In the genomic region with DNA sequence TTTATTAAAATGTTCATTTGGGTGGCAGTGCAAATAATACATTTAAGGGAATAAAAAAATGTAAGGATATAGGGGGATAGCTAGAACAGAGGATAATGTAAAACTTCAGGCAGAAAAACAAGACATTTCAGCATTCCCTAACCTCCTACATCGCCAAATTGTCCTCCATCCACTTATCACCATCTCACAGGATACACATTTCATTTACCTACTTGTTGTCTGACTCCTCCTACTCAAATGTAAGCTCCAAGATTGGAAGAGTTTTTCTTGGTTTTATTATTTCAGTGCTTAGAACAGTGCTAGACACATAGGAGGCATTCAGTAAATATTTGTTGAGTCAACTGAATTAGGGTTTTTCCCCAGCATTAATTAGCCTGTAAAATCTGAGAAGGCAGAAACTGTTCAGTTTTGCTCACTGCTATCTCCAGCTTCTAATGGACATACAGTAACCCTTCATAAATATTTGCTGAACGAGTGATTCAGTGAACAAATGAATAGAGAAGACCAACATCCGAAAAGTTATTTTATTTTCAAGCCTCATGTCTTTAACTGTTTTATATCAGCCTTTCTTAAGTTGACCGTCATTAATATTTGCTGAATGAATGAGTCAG, we compare ENCODE assay signal across 8 cellular contexts. TPM values are rescaled to one million over a fixed set of nuclear protein-coding genes. Genes with fewer than 3 reads are reported as not detected.
DNase-seq lines count a peak whose midpoint lies in the region; ATAC-seq and TF ChIP-seq lines count a peak whose summit lies in the region.

No MANE protein-coding gene starts in this region.

- H3K79me2 ChIP-seq in DND-41 (ENCODE audit: insufficient read depth, low read length) = peaks cover 48% of the 10 kb centered on the region

- no peak for TF ChIP-seq CTCF in DND-41 (IDR thresholded peaks at IDR 0.05; ENCODE audit: borderline replicate concordance, extremely low read depth, low read length, poor library complexity, severe bottlenecking)
- no peak for TF ChIP-seq CTCF in cardiac fibroblast (IDR thresholded peaks at IDR 0.05; ENCODE audit: low read depth, low read length)

- no peak overlapping the region for H3K4me3 Mint-ChIP-seq in activated CD8-positive, alpha-beta memory T cell treated with anti-CD3 and anti-CD28 coated beads, Interleukin-2, amount 10 ng/mL, durations not matched to agents 7 days and 5 days

- H3K27me3 Mint-ChIP-seq in activated CD8-positive, alpha-beta memory T cell treated with anti-CD3 and anti-CD28 coated beads, Interleukin-2, amount 10 ng/mL, durations not matched to agents 7 days and 5 days = no peaks in the 10 kb centered on the region

- H2AFZ ChIP-seq in DND-41 (ENCODE audit: low read depth, low read length) = peak overlapping the region; percentile 75

- H3K9me3 Mint-ChIP-seq in activated CD8-positive, alpha-beta memory T cell treated with anti-CD3 and anti-CD28 coated beads, Interleukin-2, amount 10 ng/mL, durations not matched to agents 7 days and 5 days (ENCODE audit: low read depth) = no peaks in the 10 kb centered on the region

- H3K27ac ChIP-seq in DND-41 (ENCODE audit: low read length) = peak overlapping the region; percentile 68
- peak overlapping the region; percentile 78 for H3K27ac ChIP-seq in KOPT-K1 (ENCODE audit: low read depth, low read length, poor library complexity, severe bottlenecking)
- H3K27ac ChIP-seq in muscle layer of colon (ENCODE audit: low read depth, low read length) = peak overlapping the region; percentile 89

- H4K20me1 ChIP-seq in DND-41 (ENCODE audit: insufficient read depth, low read length) = no peaks in the 10 kb centered on the region

- ATAC-seq in DND-41 (ENCODE audit: insufficient read depth, low read depth) = no peak
- ATAC-seq in GM21825 (IDR thresholded peaks at IDR 0.05; ENCODE audit: unreplicated experiment) = no peak
- ATAC-seq in activated CD8-positive, alpha-beta memory T cell treated with anti-CD3 and anti-CD28 coated beads, Interleukin-2, amount 10 ng/mL, durations not matched to agents 7 days and 5 days = no peak

- H3K4me1 ChIP-seq in DND-41 (ENCODE audit: insufficient read depth, low read length) = peaks cover 42% of the 10 kb centered on the region
- peaks cover 24% of the 10 kb centered on the region for H3K4me1 ChIP-seq in muscle layer of colon (ENCODE audit: insufficient read depth, low read length)

- no peak overlapping the region for H3K27ac Mint-ChIP-seq in activated CD8-positive, alpha-beta memory T cell treated with anti-CD3 and anti-CD28 coated beads, Interleukin-2, amount 10 ng/mL, durations not matched to agents 7 days and 5 days

- H3K4me3 ChIP-seq in DND-41 (ENCODE audit: low read depth in 1 of 2, low read length in 2 of 2) (peak overlapping the region; percentile 51 to 71), cardiac fibroblast (replicated peaks in 1 of 2; ENCODE audit: low read depth in 2 of 2, low read length in 2 of 2) (peak overlapping the region; percentile 61 to 72), muscle layer of colon (ENCODE audit: low read depth in 1 of 2, low read length in 2 of 2) (peak overlapping the region; percentile 79 to 90)

- peaks cover 5% of the 10 kb centered on the region for H3K36me3 Mint-ChIP-seq in activated CD8-positive, alpha-beta memory T cell treated with anti-CD3 and anti-CD28 coated beads, Interleukin-2, amount 10 ng/mL, durations not matched to agents 7 days and 5 days

- H3K9ac ChIP-seq in DND-41 (ENCODE audit: low read depth, low read length) = peak overlapping the region; percentile 65
- H3K9ac ChIP-seq in muscle layer of colon (ENCODE audit: low read length) = peak overlapping the region; percentile 84

- H3K27me3 ChIP-seq in DND-41 (ENCODE audit: insufficient read depth, low read length, poor library complexity) (no peaks in the 10 kb centered on the region), muscle layer of colon (ENCODE audit: control insufficient read depth in 1 of 2, insufficient read depth in 2 of 2, low read length in 2 of 2) (no peaks in the 10 kb centered on the region)

- peaks cover 11% of the 10 kb centered on the region for H3K4me1 Mint-ChIP-seq in activated CD8-positive, alpha-beta memory T cell treated with anti-CD3 and anti-CD28 coated beads, Interleukin-2, amount 10 ng/mL, durations not matched to agents 7 days and 5 days

- CTCF ChIA-PET in activated CD8-positive, alpha-beta memory T cell treated with anti-CD3 and anti-CD28 coated beads, Interleukin-2, amount 10 ng/mL, durations not matched to agents 7 days and 5 days (lab: Charles Lee) = interaction anchor here (1.0 to 1.9 kb wide), 13 partner anchors 18 to 175 kb away, joined by 3 to 10 read pairs (median 4); partner anchors contain the start of gene SCN1A

- DNase-seq in DND-41 (no peak), cardiac fibroblast (ENCODE audit: low read depth in 2 of 2) (peak; percentile 18 to 34), MV-4-11 (lab: John Stamatoyannopoulos, UW) (no peak), activated gamma-delta T cell (lab: John Stamatoyannopoulos, UW) (no peak)
- no peak for DNase-seq in activated CD8-positive, alpha-beta memory T cell treated with anti-CD3 and anti-CD28 coated beads, Interleukin-2, amount 10 ng/mL, durations not matched to agents 7 days and 5 days

- peak overlapping the region; percentile 68 for H3K4me2 ChIP-seq in DND-41 (ENCODE audit: insufficient read depth, low read length)

- no peaks in the 10 kb centered on the region for H3K9me3 ChIP-seq in DND-41 (ENCODE audit: insufficient read depth, low read length, severe bottlenecking)
- no peaks in the 10 kb centered on the region for H3K9me3 ChIP-seq in KOPT-K1 (ENCODE audit: insufficient read depth, low read length, poor library complexity, severe bottlenecking)
- no peaks in the 10 kb centered on the region for H3K9me3 ChIP-seq in muscle layer of colon (ENCODE audit: low read length)

- peaks cover 23% of the 10 kb centered on the region; the same call in 1 of the 2 replicates for H3K36me3 ChIP-seq in DND-41 (ENCODE audit: insufficient read depth, low read length)
- peaks cover 19% of the 10 kb centered on the region for H3K36me3 ChIP-seq in KOPT-K1 (ENCODE audit: insufficient read depth, low read length)
- peaks cover 3% of the 10 kb centered on the region for H3K36me3 ChIP-seq in muscle layer of colon (ENCODE audit: insufficient read depth, low read length)

RNA-seq across cellular contexts. Expression of gene TTC21B, which starts 0.9 kb away (rescaled TPM):
- total RNA-seq in activated CD8-positive, alpha-beta memory T cell treated with anti-CD3 and anti-CD28 coated beads, Interleukin-2, amount 10 ng/mL, durations not matched to agents 7 days and 5 days = 10 to 100 TPM; 13.8 to 20.2 TPM

Comparison
In these comparisons a context has a peak if more than half of its experiments do, and no peak if none do; other contexts are left out.
1. DNase-seq: peak in cardiac fibroblast (2 of 2); none in DND-41 (single experiment), MV-4-11 (single experiment), activated gamma-delta T cell (single experiment) and activated CD8-positive, alpha-beta memory T cell treated with anti-CD3 and anti-CD28 coated beads, Interleukin-2, amount 10 ng/mL, durations not matched to agents 7 days and 5 days (single experiment).
2. Peak in every context shown above with its lines, with median percentiles within 50 percentile points of each other: H3K27ac ChIP-seq and H3K4me3 ChIP-seq.